Comparison of ENCODE assay signal across 1 cellular context in the genomic region with DNA sequence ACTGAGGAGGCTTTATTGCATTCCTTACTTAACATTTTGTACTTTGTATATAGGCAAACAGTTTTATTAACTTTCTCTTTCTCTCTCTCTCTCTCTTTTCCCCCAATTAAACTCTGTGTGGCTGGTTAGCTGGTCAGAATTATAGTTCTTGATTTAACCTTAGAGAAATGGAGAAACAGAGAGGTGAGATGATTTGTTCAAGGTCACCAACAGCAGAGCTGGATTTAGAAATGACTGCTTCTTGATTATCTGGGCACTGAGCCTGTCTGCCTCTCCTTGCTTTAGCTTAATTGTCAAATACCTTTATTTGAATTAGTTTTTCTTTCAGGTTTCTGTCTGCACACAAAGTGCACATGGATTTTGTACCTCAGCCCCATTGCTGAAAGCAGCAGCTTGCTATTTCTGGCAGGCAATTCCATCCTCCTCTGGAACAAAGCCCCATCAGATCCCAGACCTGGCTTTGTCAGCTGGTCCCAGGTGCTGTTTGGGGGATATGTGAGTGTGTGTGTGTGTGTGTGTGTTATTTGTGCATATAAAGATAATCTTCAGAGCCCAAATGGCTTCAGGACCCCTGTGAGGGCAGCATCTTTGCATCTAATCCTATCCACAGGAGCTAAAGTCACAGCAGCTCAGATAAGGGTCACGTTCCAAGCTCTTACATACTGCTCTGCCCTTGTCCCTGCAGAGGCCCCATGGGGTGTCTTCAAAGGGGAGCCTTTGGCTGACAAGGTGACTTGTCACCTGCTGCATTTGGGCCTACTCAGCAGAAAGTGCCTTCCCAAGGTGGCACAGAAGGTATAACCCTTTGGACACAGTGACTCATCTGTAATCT.
TF ChIP-seq lines count a peak whose summit lies in the region.

No MANE protein-coding gene starts in this region.

TF ChIP-seq in K562, 482 proteins besides CTCF, POLR2A, EP300 and RAD21:
- peak; percentile 37; the same call in 1 of the 2 replicates for TF ChIP-seq ZNF316 (IDR thresholded peaks at IDR 0.05)
- TF ChIP-seq ZNF586 (CRISPR knock-in tag; conservative IDR thresholded peaks at IDR 0.05) = no peak
